Comparison of ENCODE assay signal across 11 cellular contexts in the genomic region with DNA sequence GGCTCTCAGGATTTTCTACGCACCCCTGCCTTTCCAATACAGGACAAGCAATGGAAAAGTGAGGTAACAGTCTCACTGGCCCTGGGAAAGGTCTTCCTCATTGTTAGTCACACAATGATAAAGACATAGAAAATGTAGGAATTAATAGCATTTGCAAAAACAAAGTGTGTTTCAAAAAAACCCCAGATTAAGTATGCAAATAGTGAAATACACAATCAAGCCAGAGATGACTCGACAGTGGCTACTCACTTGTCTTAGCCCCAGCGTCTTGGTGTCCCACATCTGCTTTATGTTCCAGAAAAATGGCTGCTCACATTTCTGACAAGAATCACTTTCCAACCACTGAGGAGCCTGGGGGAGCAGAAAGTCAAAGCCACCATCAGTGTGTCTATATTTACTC. TPM values are rescaled to one million over a fixed set of nuclear protein-coding genes. Genes with fewer than 3 reads are reported as not detected.
A peak's percentile ranks its signal among the peaks of the same experiment; 100 is the strongest.
DNase-seq lines count a peak whose midpoint lies in the region; ATAC-seq and TF ChIP-seq lines count a peak whose summit lies in the region.
"Had no signal": no experiment of that assay in that cellular context is flagged by ENCODE, and none has a peak within 500 bp of the region (broad histone marks: within the 10 kb centered on the region; RNA-seq: fewer than 3 reads in every experiment).

No MANE protein-coding gene starts in this region.

- peaks cover 16% of the 10 kb centered on the region for H3K36me3 ChIP-seq in CD4-positive, alpha-beta memory T cell (ENCODE audit: insufficient read depth, low read length)

- H3K27me3 Mint-ChIP-seq in CD4-positive, alpha-beta memory T cell, result no peaks in the 10 kb centered on the region
- H3K27me3 Mint-ChIP-seq: dendritic cell treated with granulocyte-macrophage colony-stimulating factor and Interleukin-4, amounts not matched to agents 40 ng/mL and 50 ng/mL, for 4 days had no signal

- H3K27ac Mint-ChIP-seq in CD4-positive, alpha-beta memory T cell, result peak overlapping the region in 3 of 7 donors; percentile 12 to 53 (median 22)
- H3K27ac Mint-ChIP-seq: dendritic cell treated with granulocyte-macrophage colony-stimulating factor and Interleukin-4, amounts not matched to agents 40 ng/mL and 50 ng/mL, for 4 days had no signal

- H3K4me1 Mint-ChIP-seq in CD4-positive, alpha-beta memory T cell, result peaks cover 0 to 6% (median 5%) of the 10 kb centered on the region in 4 donors

- peaks cover 40 to 59% of the 10 kb centered on the region in 2 donors for H3K36me3 Mint-ChIP-seq in CD4-positive, alpha-beta memory T cell

- no peaks in the 10 kb centered on the region for H3K9me3 ChIP-seq in CD4-positive, alpha-beta memory T cell (ENCODE audit: control insufficient read depth in 1 of 2, low read length in 2 of 2)

- CTCF ChIA-PET in CD4-positive, alpha-beta memory T cell (lab: Charles Lee; ENCODE audit: partially characterized antibody), result no interaction called here

- H3K4me3 Mint-ChIP-seq in CD4-positive, alpha-beta memory T cell, result no peak overlapping the region
- H3K4me3 Mint-ChIP-seq: dendritic cell treated with granulocyte-macrophage colony-stimulating factor and Interleukin-4, amounts not matched to agents 40 ng/mL and 50 ng/mL, for 4 days had no signal

- peak; percentile 45 to 46 for DNase-seq in foreskin keratinocyte
- no peak for DNase-seq in coronary artery (ENCODE audit: low spot score)
- DNase-seq in retina, result no peak
- no peak for DNase-seq in NCI-H82 (lab: John Stamatoyannopoulos, UW)
- DNase-seq in CD4-positive, alpha-beta memory T cell, result no peak
- DNase-seq: NCI-H2029 had no signal

- no peaks in the 10 kb centered on the region for H3K27me3 ChIP-seq in foreskin keratinocyte
- no peaks in the 10 kb centered on the region for H3K27me3 ChIP-seq in CD4-positive, alpha-beta memory T cell (ENCODE audit: insufficient read depth, low read length)

- TF ChIP-seq CTCF in foreskin keratinocyte (conservative IDR thresholded peaks at IDR 0.05), result no peak
- TF ChIP-seq CTCF in coronary artery (IDR thresholded peaks at IDR 0.05), result no peak

- POLR2A ChIA-PET in CD4-positive, alpha-beta memory T cell (lab: Charles Lee; ENCODE audit: partially characterized antibody), result no interaction called here

- peak; percentile 98 for ATAC-seq in GM18519 (IDR thresholded peaks at IDR 0.05; ENCODE audit: low FRiP score, unreplicated experiment)
- ATAC-seq in GM21515 (IDR thresholded peaks at IDR 0.05; ENCODE audit: unreplicated experiment), result peak; percentile 85
- ATAC-seq in HG03354 (IDR thresholded peaks at IDR 0.05; ENCODE audit: poor library complexity, severe bottlenecking, unreplicated experiment), result peak; percentile 93
- ATAC-seq in foreskin keratinocyte, result peak; percentile 66

- no peak overlapping the region for H3K4me3 ChIP-seq in coronary artery
- no peak overlapping the region for H3K4me3 ChIP-seq in CD4-positive, alpha-beta memory T cell (ENCODE audit: low read length in 2 of 2)

- H3K27ac ChIP-seq in foreskin keratinocyte (peak overlapping the region; percentile 34), coronary artery (no peak overlapping the region)
- H3K27ac ChIP-seq in CD4-positive, alpha-beta memory T cell (ENCODE audit: low read depth, low read length), result no peak overlapping the region
- H3K27ac ChIP-seq: VCaP had no signal

- H3K9me3 Mint-ChIP-seq in CD4-positive, alpha-beta memory T cell, result no peaks in the 10 kb centered on the region
- H3K9me3 Mint-ChIP-seq: dendritic cell treated with granulocyte-macrophage colony-stimulating factor and Interleukin-4, amounts not matched to agents 40 ng/mL and 50 ng/mL, for 4 days had no signal

- H3K4me1 ChIP-seq in foreskin keratinocyte, result peaks cover 12% of the 10 kb centered on the region
- no peaks in the 10 kb centered on the region for H3K4me1 ChIP-seq in CD4-positive, alpha-beta memory T cell (ENCODE audit: insufficient read depth, low read length)

- intact Hi-C loops in CD4-positive, alpha-beta memory T cell (cut with micrococcal nuclease), result no loop called here

RNA-seq across cellular contexts. Expression of a gene that starts 47.0 kb away (rescaled TPM):
- 19.2 and 30.9 TPM in 2 replicates for total RNA-seq in foreskin keratinocyte
- 2.5 and 4.9 TPM in 2 replicates for polyA plus RNA-seq in foreskin keratinocyte
- 1 to 10 TPM in 1 of 2 experiments, under 1 TPM in 1; 0.96 to 1.1 TPM for total RNA-seq in CD4-positive, alpha-beta memory T cell
- 1 to 10 TPM; 1.3 to 2.6 TPM for polyA plus RNA-seq in CD4-positive, alpha-beta memory T cell

Comparison
In these comparisons a context has a peak if more than half of its experiments do, and no peak if none do; other contexts are left out.
1. DNase-seq: peak in foreskin keratinocyte (2 of 2); none in coronary artery (single experiment), retina (single experiment), NCI-H82 (single experiment) and CD4-positive, alpha-beta memory T cell (0 of 5).
2. Peak in every context shown above with its lines, with median percentiles within 50 percentile points of each other: ATAC-seq.